Comparison of ENCODE assay signal across 30 cellular contexts in genomic region chr6:47301441-47301840, GRCh38.
"Had no signal": no experiment of that assay in that cellular context is flagged by ENCODE, and none has a peak within 500 bp of the region (broad histone marks: within the 10 kb centered on the region; RNA-seq: fewer than 3 reads in every experiment).

No MANE protein-coding gene starts in this region.

- H3K9me3 Mint-ChIP-seq: activated CD4-positive, alpha-beta T cell treated with anti-CD3 and anti-CD28 coated beads, Interleukin-2, amount 10 ng/mL, durations not matched to agents 7 days and 5 days; activated naive CD4-positive, alpha-beta T cell treated with anti-CD3 and anti-CD28 coated beads, Interleukin-2, amount 50 U/mL, for 24 hours; activated naive CD8-positive, alpha-beta T cell treated with anti-CD3 and anti-CD28 coated beads, Interleukin-2, amount 10 ng/mL, durations not matched to agents 7 days and 5 days; activated T-helper 17 cell treated with anti-CD3 and anti-CD28 coated beads, Interleukin-2, amount 50 U/mL, for 72 hours; central memory CD8-positive, alpha-beta T cell; T-helper 1 cell treated with Interleukin-12 subunit alpha and Interleukin-12 subunit beta and Interleukin-4 antibody, amounts not matched to agents 30 μg/mL and 1 μg/mL, for 36 hours; T-helper 2 cell treated with Interferon-gamma antibody and Interleukin-4, amounts not matched to agents 5 μg/mL and 100 μg/mL, for 36 hours; WTC11 had no signal

- H3K4me1 ChIP-seq: ascending aorta, SJCRH30 had no signal

- H3K9me3 ChIP-seq: ascending aorta, SJCRH30, SK-N-SH had no signal

- H3K4me1 Mint-ChIP-seq: activated naive CD4-positive, alpha-beta T cell treated with anti-CD3 and anti-CD28 coated beads, Interleukin-2, amount 50 U/mL, for 24 hours; activated T-helper 17 cell treated with anti-CD3 and anti-CD28 coated beads, Interleukin-2, amount 50 U/mL, for 72 hours; central memory CD8-positive, alpha-beta T cell had no signal

- ATAC-seq: activated CD4-positive, alpha-beta T cell treated with anti-CD3 and anti-CD28 coated beads for 36 hours; activated CD4-positive, CD25-positive, alpha-beta regulatory T cell treated with anti-CD3 and anti-CD28 coated beads, Interleukin-2, amount 50 U/mL, for 24 hours; activated T-helper 17 cell treated with anti-CD3 and anti-CD28 coated beads, Interleukin-2, amount 50 U/mL, for 72 hours; Panc1; WTC11 had no signal

- H3K36me3 ChIP-seq: ascending aorta, cardiac muscle cell, SJCRH30 had no signal

- H3K4me2 ChIP-seq: SK-N-SH had no signal

- H3K27ac Mint-ChIP-seq: activated CD4-positive, alpha-beta T cell treated with anti-CD3 and anti-CD28 coated beads for 36 hours; activated CD4-positive, alpha-beta T cell treated with anti-CD3 and anti-CD28 coated beads, Interleukin-2, amount 10 ng/mL, durations not matched to agents 7 days and 5 days; activated naive CD4-positive, alpha-beta T cell treated with anti-CD3 and anti-CD28 coated beads, Interleukin-2, amount 50 U/mL, for 24 hours; activated naive CD8-positive, alpha-beta T cell treated with anti-CD3 and anti-CD28 coated beads, Interleukin-2, amount 10 ng/mL, durations not matched to agents 7 days and 5 days; activated T-helper 17 cell treated with anti-CD3 and anti-CD28 coated beads, Interleukin-2, amount 50 U/mL, for 72 hours; T-helper 1 cell treated with Interleukin-12 subunit alpha and Interleukin-12 subunit beta and Interleukin-4 antibody, amounts not matched to agents 30 μg/mL and 1 μg/mL, for 36 hours; T-helper 2 cell treated with Interferon-gamma antibody and Interleukin-4, amounts not matched to agents 5 μg/mL and 100 μg/mL, for 36 hours had no signal

- H3K4me3 Mint-ChIP-seq: activated CD4-positive, alpha-beta T cell treated with anti-CD3 and anti-CD28 coated beads for 36 hours; activated CD4-positive, alpha-beta T cell treated with anti-CD3 and anti-CD28 coated beads, Interleukin-2, amount 10 ng/mL, durations not matched to agents 7 days and 5 days; activated naive CD4-positive, alpha-beta T cell treated with anti-CD3 and anti-CD28 coated beads, Interleukin-2, amount 50 U/mL, for 24 hours; activated naive CD8-positive, alpha-beta T cell treated with anti-CD3 and anti-CD28 coated beads, Interleukin-2, amount 10 ng/mL, durations not matched to agents 7 days and 5 days; activated T-helper 17 cell treated with anti-CD3 and anti-CD28 coated beads, Interleukin-2, amount 50 U/mL, for 72 hours; central memory CD8-positive, alpha-beta T cell; T-helper 1 cell treated with Interleukin-12 subunit alpha and Interleukin-12 subunit beta and Interleukin-4 antibody, amounts not matched to agents 30 μg/mL and 1 μg/mL, for 36 hours; T-helper 2 cell treated with Interferon-gamma antibody and Interleukin-4, amounts not matched to agents 5 μg/mL and 100 μg/mL, for 36 hours; WTC11 had no signal

- H3K4me3 ChIP-seq: ascending aorta, cardiac muscle cell, SJCRH30 had no signal

- H3K9ac ChIP-seq: SK-N-SH had no signal

- H3K36me3 Mint-ChIP-seq: activated naive CD4-positive, alpha-beta T cell treated with anti-CD3 and anti-CD28 coated beads, Interleukin-2, amount 50 U/mL, for 24 hours; activated naive CD8-positive, alpha-beta T cell treated with anti-CD3 and anti-CD28 coated beads, Interleukin-2, amount 10 ng/mL, durations not matched to agents 7 days and 5 days; WTC11 had no signal

- DNase-seq: activated CD4-positive, alpha-beta T cell treated with anti-CD3 and anti-CD28 coated beads for 36 hours; activated CD4-positive, alpha-beta T cell treated with anti-CD3 and anti-CD28 coated beads, Interleukin-2, amount 10 ng/mL, durations not matched to agents 7 days and 5 days; activated CD4-positive, alpha-beta T cell treated with anti-CD3 and anti-CD28 coated beads, Interleukin-2, amount 50 U/mL, for 48 hours; activated CD8-positive, alpha-beta memory T cell treated with anti-CD3 and anti-CD28 coated beads, Interleukin-2, amount 50 U/mL, for 4 hours; activated effector memory CD4-positive, alpha-beta T cell treated with anti-CD3 and anti-CD28 coated beads, Interleukin-2, amount 50 U/mL, for 16 hours; activated naive CD4-positive, alpha-beta T cell treated with Interleukin-2 at 50 U/mL for 16 hours; activated naive CD8-positive, alpha-beta T cell treated with anti-CD3 and anti-CD28 coated beads, Interleukin-2, amount 10 ng/mL, durations not matched to agents 7 days and 5 days; activated T-cell treated with anti-CD3 and anti-CD28 coated beads, Interleukin-2, amount 50 U/mL, for 48 hours; amygdala; KG1; NCI-H1092; NCI-H1436 treated with DMSO at 0.1 percent for 48 hours; NCI-H1694 treated with DMSO at 0.1 percent for 48 hours; NCI-H2029; NCI-H345; NCI-H524 treated with DMSO at 0.1 percent for 48 hours; OCI-M1; SHP77; SJCRH30; SK-N-SH had no signal

- H3K27ac ChIP-seq: ascending aorta, cardiac muscle cell, SJCRH30 had no signal

- H3K27me3 ChIP-seq: ascending aorta, cardiac muscle cell, SJCRH30 had no signal
